Comparison of ENCODE assay signal across 8 cellular contexts in genomic region chr1:226457307-226457712, GRCh38. TPM values are rescaled to one million over a fixed set of nuclear protein-coding genes. Genes with fewer than 3 reads are reported as not detected.
DNase-seq lines count a peak whose midpoint lies in the region; ATAC-seq and TF ChIP-seq lines count a peak whose summit lies in the region.

No MANE protein-coding gene starts in this region.

- no peak overlapping the region for H4K91ac ChIP-seq in H9 (ENCODE audit: insufficient read length, low read depth, low read length)

- H3K4me1 Mint-ChIP-seq in H9, result peaks cover 14 to 17% of the 10 kb centered on the region in 2 experiments

- H3K27me3 ChIP-seq in H9 (ENCODE audit: insufficient read depth, low read length), result no peaks in the 10 kb centered on the region

- H4K5ac ChIP-seq in H9 (ENCODE audit: insufficient read length, low read depth, low read length), result no peak overlapping the region

- H2BK120ac ChIP-seq in H9 (ENCODE audit: low read depth, low read length, poor library complexity, severe bottlenecking), result no peak overlapping the region

- H3K9ac ChIP-seq in H9 (ENCODE audit: extremely low read depth, insufficient read length, low read length), result no peak overlapping the region

- H2BK5ac ChIP-seq in H9 (ENCODE audit: insufficient read length, low read length), result no peak overlapping the region

- no peak overlapping the region for H3K23ac ChIP-seq in H9 (ENCODE audit: insufficient read length, low read depth, low read length)

- no peaks in the 10 kb centered on the region for H3K79me1 ChIP-seq in H9 (ENCODE audit: insufficient read depth, low read depth, low read length, poor library complexity, severe bottlenecking)

- peaks cover 5 to 7% of the 10 kb centered on the region in 2 experiments; a peak in 4 of 5 replicates for H3K9me3 Mint-ChIP-seq in H9

- H3K27ac Mint-ChIP-seq in H9, result no peak overlapping the region; a peak in 1 of 7 replicates

- no peak overlapping the region for H2BK12ac ChIP-seq in H9 (ENCODE audit: insufficient read length, low read depth, low read length)

- H2BK15ac ChIP-seq in H9 (ENCODE audit: low read depth, low read length), result no peak overlapping the region

- no peak overlapping the region for H3T11ph ChIP-seq in H9 (ENCODE audit: low read length)

- no peak overlapping the region for H3K56ac ChIP-seq in H9 (ENCODE audit: insufficient read length, low read depth, low read length)

- CTCF ChIA-PET in GM10248 (lab: Yijun Ruan, JAX), result interaction anchor here (1.0 to 2.4 kb wide), 3 partner anchors 9 to 14 kb away, joined by 3 to 5 read pairs (median 4); no protein-coding TSS in a partner anchor

- POLR2A ChIA-PET in GM10248 (lab: Yijun Ruan, JAX), result no interaction called here

- H2AK5ac ChIP-seq in H9 (ENCODE audit: insufficient read length, low read length), result no peak overlapping the region

- no peak overlapping the region for H2BK20ac ChIP-seq in H9 (ENCODE audit: low read depth, low read length, poor library complexity, severe bottlenecking)

- peak; percentile 85 for TF ChIP-seq CTCF in H9 (conservative IDR thresholded peaks at IDR 0.05)
- TF ChIP-seq CTCF in GM10248 (IDR thresholded peaks at IDR 0.05; ENCODE audit: control extremely low read depth, extremely low read depth, low read depth, missing control alignments), result no peak

- no peak for ATAC-seq in GM19351 (IDR thresholded peaks at IDR 0.05; ENCODE audit: unreplicated experiment)
- ATAC-seq in HG03135 (IDR thresholded peaks at IDR 0.05; ENCODE audit: unreplicated experiment), result no peak

- H2AFZ ChIP-seq in H9 (ENCODE audit: low read length), result no peak overlapping the region

- H3K9me3 ChIP-seq in H9 (ENCODE audit: control insufficient read depth, low read depth, low read length), result no peaks in the 10 kb centered on the region

- H3K23me2 ChIP-seq in H9 (ENCODE audit: insufficient read length, low read depth, low read length, poor library complexity, severe bottlenecking), result no peaks in the 10 kb centered on the region

- H3K4ac ChIP-seq in H9 (ENCODE audit: low read depth, low read length), result no peak overlapping the region

- H3K79me2 ChIP-seq in H9 (ENCODE audit: insufficient read depth, low read length), result no peaks in the 10 kb centered on the region

- no peak overlapping the region; a peak in 1 of 5 replicates for H3K4me3 Mint-ChIP-seq in H9

- H3K4me2 ChIP-seq in H9 (ENCODE audit: insufficient read depth, insufficient read length, low read length), result no peak overlapping the region

- no peak overlapping the region for H3K18ac ChIP-seq in H9 (ENCODE audit: insufficient read length, low read depth, low read length)

- peaks cover 7% of the 10 kb centered on the region; the same call in 1 of the 2 replicates for H3K27me3 Mint-ChIP-seq in H9 (ENCODE audit: low read depth)

- no peak overlapping the region for H4K8ac ChIP-seq in H9 (replicated peaks; ENCODE audit: insufficient read length, low read depth, low read length)

- no CpG with 5 or more reads among the region's 14 CpGs for WGBS in H9 (ENCODE audit: extremely low coverage, insufficient read length, low lambda C conversion rate)

- no peaks in the 10 kb centered on the region for H3K4me1 ChIP-seq in H9 (ENCODE audit: insufficient read depth, low read length)

- no peak overlapping the region for H3K27ac ChIP-seq in H9 (ENCODE audit: insufficient read length, low read depth, low read length)

- DNase-seq in H9 (peak; percentile 82), dermis blood vessel endothelial cell (peak; percentile 54), GM10248 (ENCODE audit: extremely low spot score) (no peak), cerebellar nuclear complex (lab: John Stamatoyannopoulos, UW) (no peak)
- DNase-seq in activated CD4-positive, CD25-positive, alpha-beta regulatory T cell treated with anti-CD3 and anti-CD28 coated beads, Interleukin-2, amount 50 U/mL, for 72 hours, result peak; percentile 57
- DNase-seq in stimulated activated CD4-positive, alpha-beta T cell treated with anti-CD3 and anti-CD28 coated beads, Interleukin-4, amount 100 ng/mL, for 48 hours (ENCODE audit: low read depth in 2 of 2), result peak; percentile 39 to 46

- H4K20me1 ChIP-seq in H9 (ENCODE audit: control insufficient read depth, insufficient read depth, insufficient read length), result no peaks in the 10 kb centered on the region

- peaks cover 0 to 5% (median 5%) of the 10 kb centered on the region in 3 experiments; a peak in 3 of 7 replicates for H3K36me3 Mint-ChIP-seq in H9 (ENCODE audit: insufficient read depth in 1 of 3, low read depth in 3 of 3)

- no peak overlapping the region for H3K14ac ChIP-seq in H9 (ENCODE audit: insufficient read depth, low read length)

RNA-seq across cellular contexts. Expression of gene PARP1, which starts 49.4 kb away (rescaled TPM):
- 331 and 337 TPM in 2 replicates for total RNA-seq in H9 (2021)
- total RNA-seq in dermis blood vessel endothelial cell, result 126 and 190 TPM in 2 replicates

Comparison
In these comparisons a context has a peak if more than half of its experiments do, and no peak if none do; other contexts are left out.
1. DNase-seq: peak in H9 (single experiment), activated CD4-positive, CD25-positive, alpha-beta regulatory T cell treated with anti-CD3 and anti-CD28 coated beads, Interleukin-2, amount 50 U/mL, for 72 hours (single experiment), dermis blood vessel endothelial cell (single experiment) and stimulated activated CD4-positive, alpha-beta T cell treated with anti-CD3 and anti-CD28 coated beads, Interleukin-4, amount 100 ng/mL, for 48 hours (2 of 2); none in GM10248 (single experiment) and cerebellar nuclear complex (0 of 2).